Comparison of ENCODE assay signal across 1 cellular context in genomic region chr19:27794444-27795042, GRCh38.
TF ChIP-seq lines count a peak whose summit lies in the region.

No MANE protein-coding gene starts in this region.

TF ChIP-seq in SK-N-SH treated with all-trans-retinoic acid at 6 μM for 48 hours, 23 proteins besides CTCF, POLR2A, EP300 and RAD21 (continued from another document):
- no peak for TF ChIP-seq TSHZ2 (CRISPR knock-in tag; IDR thresholded peaks at IDR 0.05)
- TF ChIP-seq ZNF70 (CRISPR knock-in tag; IDR thresholded peaks at IDR 0.05) = no peak
- TF ChIP-seq POU6F1 (CRISPR knock-in tag; IDR thresholded peaks at IDR 0.05; ENCODE audit: borderline replicate concordance, low read depth) = no peak
- TF ChIP-seq PATZ1 (CRISPR knock-in tag; IDR thresholded peaks at IDR 0.05; ENCODE audit: borderline replicate concordance) = no peak
- no peak for TF ChIP-seq TCF4 (CRISPR knock-in tag; IDR thresholded peaks at IDR 0.05; ENCODE audit: borderline replicate concordance)
- TF ChIP-seq ZC3H10 (CRISPR knock-in tag; IDR thresholded peaks at IDR 0.05) = no peak
- no peak for TF ChIP-seq ISL1 (CRISPR knock-in tag; IDR thresholded peaks at IDR 0.05)
- TF ChIP-seq TOX (CRISPR knock-in tag; IDR thresholded peaks at IDR 0.05; ENCODE audit: borderline replicate concordance) = no peak
